In the genomic region with DNA sequence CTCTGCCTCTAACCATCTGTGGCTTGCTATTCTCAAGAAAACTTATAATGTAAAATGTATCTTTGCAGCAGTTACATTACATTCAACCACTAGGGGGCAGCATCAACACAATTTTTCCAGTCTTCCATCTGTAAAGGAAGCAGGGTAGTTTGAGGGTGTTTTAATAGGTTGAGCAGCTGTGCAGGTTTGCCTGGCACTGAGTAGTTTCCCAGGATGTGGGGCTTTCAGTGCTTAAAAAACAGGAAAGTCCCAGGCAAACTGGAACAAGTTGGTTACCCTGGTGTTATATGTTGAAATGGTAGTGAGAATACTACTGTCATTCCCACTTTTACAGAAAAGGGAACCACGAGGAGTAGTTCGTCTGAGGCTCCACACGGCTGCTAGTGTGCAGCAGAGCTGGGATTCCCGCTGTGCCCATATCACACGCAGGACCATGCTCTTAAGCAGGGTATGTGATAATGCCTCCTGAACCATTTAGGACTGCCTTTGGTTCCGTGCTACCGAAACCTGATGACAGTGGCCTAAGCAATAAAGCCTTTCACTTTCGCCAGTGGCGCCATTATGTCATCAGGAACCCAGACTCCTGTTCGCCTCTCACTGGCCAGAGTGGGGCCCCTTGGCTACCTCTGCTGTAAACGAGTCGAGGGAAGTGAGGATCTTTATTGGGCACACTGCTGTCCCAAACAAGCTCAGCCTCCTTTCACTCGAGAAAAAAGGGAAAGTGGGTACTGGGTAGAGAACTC, we compare ENCODE assay signal across 8 cellular contexts.
A peak's percentile ranks its signal among the peaks of the same experiment; 100 is the strongest.
DNase-seq lines count a peak whose midpoint lies in the region; ATAC-seq and TF ChIP-seq lines count a peak whose summit lies in the region.

No MANE protein-coding gene starts in this region.

- no peak for TF ChIP-seq EP300 in Ishikawa (IDR thresholded peaks at IDR 0.05; ENCODE audit: borderline replicate concordance)

- H3K27me3 Mint-ChIP-seq in Calu3 (ENCODE audit: unreplicated experiment): peaks cover 19% of the 10 kb centered on the region

- BruUV-seq in Calu3 (replicated peaks; lab: Mats Ljungman, UMichigan): no TSS peak

- peaks cover 7% of the 10 kb centered on the region for H3K4me1 Mint-ChIP-seq in Calu3 (ENCODE audit: low read depth, unreplicated experiment)

- H3K36me3 Mint-ChIP-seq in Calu3 (ENCODE audit: insufficient read depth, unreplicated experiment): no peaks in the 10 kb centered on the region

- peak overlapping the region; percentile 63 for H3K27ac ChIP-seq in neutrophil

- H3K27ac Mint-ChIP-seq in Calu3 (ENCODE audit: unreplicated experiment): no peak overlapping the region

- H3K9me3 Mint-ChIP-seq in Calu3 (ENCODE audit: low read depth, unreplicated experiment): no peaks in the 10 kb centered on the region

- peak; percentile 82 for TF ChIP-seq CTCF in Calu3 (IDR thresholded peaks at IDR 0.05; ENCODE audit: unreplicated experiment)
- TF ChIP-seq CTCF in fibroblast of pulmonary artery (IDR thresholded peaks at IDR 0.05; ENCODE audit: low read length, missing control alignments): peak; percentile 68
- peak; percentile 84 for TF ChIP-seq CTCF in neutrophil (IDR thresholded peaks at IDR 0.05)

- H3K36me3 ChIP-seq in neutrophil: no peaks in the 10 kb centered on the region

- intact Hi-C loops in Calu3 (cut with micrococcal nuclease; ENCODE audit: unreplicated experiment): loop anchor here (1.0 to 10.0 kb wide), 3 partner anchors 149 to 341 kb away; no protein-coding TSS in a partner anchor

- TF ChIP-seq RAD21 in Ishikawa (IDR thresholded peaks at IDR 0.05; ENCODE audit: low read depth): peak; percentile 83

- ATAC-seq in GM19468 (IDR thresholded peaks at IDR 0.05; ENCODE audit: extremely low read depth, unreplicated experiment) (peak; percentile 52), HG03520 (IDR thresholded peaks at IDR 0.05; ENCODE audit: unreplicated experiment) (no peak)

- no peaks in the 10 kb centered on the region for H3K27me3 ChIP-seq in neutrophil

- DNase-seq in Calu3: peak; percentile 89
- DNase-seq in NOMO-1 treated with DMSO at 0.1 percent for 48 hours (lab: John Stamatoyannopoulos, UW; ENCODE audit: unreplicated experiment): peak; percentile 90
- DNase-seq in activated T-cell treated with anti-CD3 and anti-CD28 coated beads for 24 hours (ENCODE audit: low read depth): peak; percentile 61
- peak; percentile 92 for DNase-seq in fibroblast of pulmonary artery (ENCODE audit: low read depth)

- no peak overlapping the region for H3K4me3 ChIP-seq in fibroblast of pulmonary artery (replicated peaks; ENCODE audit: low read depth, low read length)
- no peak overlapping the region for H3K4me3 ChIP-seq in neutrophil (ENCODE audit: low read depth in 1 of 2, low read length in 1 of 2)

- CTCF ChIA-PET in Calu3 (lab: Charles Lee): interaction anchor here (0.6 to 3.6 kb wide), 8 partner anchors 43 to 318 kb away, joined by 3 to 19 read pairs (median 4); no protein-coding TSS in a partner anchor

- no peak overlapping the region for H3K4me3 Mint-ChIP-seq in Calu3 (ENCODE audit: low read depth, unreplicated experiment)

- H3K9me3 ChIP-seq in neutrophil: no peaks in the 10 kb centered on the region

- H3K4me1 ChIP-seq in neutrophil (ENCODE audit: control insufficient read depth in 1 of 2, insufficient read depth in 1 of 2, low read depth in 1 of 2, low read length in 1 of 2): peaks cover 21 to 22% of the 10 kb centered on the region in 2 experiments

TF ChIP-seq in Ishikawa, 13 proteins besides CTCF, POLR2A, EP300 and RAD21:
- TF ChIP-seq TAF1 (IDR thresholded peaks at IDR 0.05; ENCODE audit: low read depth) (no peak), YY1 (IDR thresholded peaks at IDR 0.05; ENCODE audit: low read depth) (no peak), NFIC (IDR thresholded peaks at IDR 0.05) (no peak), TEAD4 (IDR thresholded peaks at IDR 0.05) (no peak)
